Comparison of ENCODE assay signal across 23 cellular contexts in the genomic region with DNA sequence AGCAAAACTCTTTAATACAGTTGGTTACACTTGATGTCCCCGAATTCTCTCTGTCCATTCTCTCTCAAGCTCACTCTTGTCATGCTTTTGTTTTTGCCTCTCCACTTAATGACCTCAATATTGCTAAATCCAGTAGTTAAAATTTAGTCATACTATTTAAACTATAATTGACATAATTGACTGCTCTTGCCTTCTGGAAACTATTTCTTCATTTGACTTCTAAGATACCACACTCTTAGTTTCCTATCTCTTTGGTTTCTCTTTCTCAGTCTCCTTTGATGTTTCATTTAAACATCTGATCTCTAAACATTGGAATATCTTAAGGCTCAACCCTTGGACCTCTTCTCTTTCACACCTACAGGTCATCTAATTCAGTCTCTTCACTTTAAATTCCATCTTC.
"Had no signal": no experiment of that assay in that cellular context is flagged by ENCODE, and none has a peak within 500 bp of the region (broad histone marks: within the 10 kb centered on the region; RNA-seq: fewer than 3 reads in every experiment).

No MANE protein-coding gene starts in this region.

- H3K4me3 Mint-ChIP-seq: immature natural killer cell; naive thymus-derived CD8-positive, alpha-beta T cell; nephron progenitor cell; stimulated activated memory B cell treated with anti-CD40 and anti-IgM and Interleukin-4, amounts not matched to agents 10 μg/mL and 1 μg/mL and 100 μg/mL, for 72 hours had no signal

- H3K27ac Mint-ChIP-seq: immature natural killer cell; naive thymus-derived CD8-positive, alpha-beta T cell; nephron progenitor cell; stimulated activated memory B cell treated with anti-CD40 and anti-IgM and Interleukin-4, amounts not matched to agents 10 μg/mL and 1 μg/mL and 100 μg/mL, for 72 hours had no signal

- H3K4me1 Mint-ChIP-seq: immature natural killer cell; nephron progenitor cell; stimulated activated memory B cell treated with anti-CD40 and anti-IgM and Interleukin-4, amounts not matched to agents 10 μg/mL and 1 μg/mL and 100 μg/mL, for 72 hours had no signal

- H3K9me3 Mint-ChIP-seq: immature natural killer cell; nephron progenitor cell; stimulated activated memory B cell treated with anti-CD40 and anti-IgM and Interleukin-4, amounts not matched to agents 10 μg/mL and 1 μg/mL and 100 μg/mL, for 72 hours had no signal

- ATAC-seq: left colon; lower lobe of right lung; naive thymus-derived CD8-positive, alpha-beta T cell; psoas muscle; right cardiac atrium; stimulated activated memory B cell treated with anti-CD40 and anti-IgM and Interleukin-4, amounts not matched to agents 10 μg/mL and 1 μg/mL and 100 μg/mL, for 72 hours had no signal

- DNase-seq: dorsolateral prefrontal cortex; effector CD4-positive, alpha-beta T cell; hypothalamus; immature natural killer cell; islet precursor cell; kidney glomerular epithelial cell; left colon; left ventricle myocardium inferior; lower lobe of right lung; naive thymus-derived CD8-positive, alpha-beta T cell; nephron progenitor cell; occipital lobe; ovary; posterior cingulate gyrus; psoas muscle; right cardiac atrium; sigmoid colon; stimulated activated CD4-positive, alpha-beta T cell treated with anti-CD3 and anti-CD28 coated beads, Interleukin-2, amount 100 ng/mL, for 24 hours; stimulated activated CD4-positive, alpha-beta T cell treated with anti-CD3 and anti-CD28 coated beads, Interleukin-4, amount 100 ng/mL, for 24 hours; stomach; thyroid gland; trophoblast cell had no signal

- H3K36me3 Mint-ChIP-seq: immature natural killer cell; naive thymus-derived CD8-positive, alpha-beta T cell; stimulated activated memory B cell treated with anti-CD40 and anti-IgM and Interleukin-4, amounts not matched to agents 10 μg/mL and 1 μg/mL and 100 μg/mL, for 72 hours had no signal
